Comparison of ENCODE assay signal across 11 cellular contexts in genomic region chr11:55714982-55715888, GRCh38. TPM values are rescaled to one million over a fixed set of nuclear protein-coding genes. Genes with fewer than 3 reads are reported as not detected.
DNase-seq lines count a peak whose midpoint lies in the region; ATAC-seq, FAIRE-seq and TF ChIP-seq lines count a peak whose summit lies in the region.
"Had no signal": no experiment of that assay in that cellular context is flagged by ENCODE, and none has a peak within 500 bp of the region (broad histone marks: within the 10 kb centered on the region; RNA-seq: fewer than 3 reads in every experiment).

No MANE protein-coding gene starts in this region.

- TF ChIP-seq CTCF in MM.1S (IDR thresholded peaks at IDR 0.05; ENCODE audit: low read length) (peak; percentile 54), H1 (IDR thresholded peaks at IDR 0.05; ENCODE audit: control extremely low read depth in 1 of 3, insufficient read depth in 1 of 3, low read depth in 1 of 3, low read length in 3 of 3) (peak; percentile 26 to 56 (median 54)), spleen (IDR thresholded peaks at IDR 0.05 in 8 of 11, conservative IDR thresholded peaks at IDR 0.05 in 3 of 11) (no peak)

- H2AK5ac ChIP-seq in H1 (ENCODE audit: low read depth, low read length) = no peak overlapping the region

- POLR2A ChIA-PET in H1 (lab: Charles Lee; ENCODE audit: partially characterized antibody) = no interaction called here

- H3K79me2 ChIP-seq in MM.1S (ENCODE audit: low read length) (no peaks in the 10 kb centered on the region), H1 (ENCODE audit: control insufficient read depth in 1 of 2, insufficient read depth in 2 of 2, low read length in 2 of 2) (no peaks in the 10 kb centered on the region)

- H3K27me3 ChIP-seq in MM.1S (replicated peaks; ENCODE audit: insufficient read depth, low read length) (no peaks in the 10 kb centered on the region), H1 (replicated peaks in 1 of 4; ENCODE audit: control insufficient read depth in 3 of 4, extremely low read depth in 1 of 4, insufficient read depth in 3 of 4, low read length in 3 of 4) (no peaks in the 10 kb centered on the region), spleen (replicated peaks in 1 of 7) (no peaks in the 10 kb centered on the region)

- H3K4me1 ChIP-seq in MM.1S (ENCODE audit: low read length) = no peaks in the 10 kb centered on the region
- no peaks in the 10 kb centered on the region for H3K4me1 ChIP-seq in H1 (replicated peaks in 1 of 4; ENCODE audit: control insufficient read depth in 3 of 4, insufficient read depth in 4 of 4, low read length in 3 of 4)
- no peaks in the 10 kb centered on the region for H3K4me1 ChIP-seq in spleen

- no peak overlapping the region for H2BK15ac ChIP-seq in H1 (ENCODE audit: low read length)

- no peak overlapping the region for H4K8ac ChIP-seq in H1 (ENCODE audit: extremely low read depth, insufficient read depth, low read length)

- no peak overlapping the region for H3K4me2 ChIP-seq in MM.1S (ENCODE audit: low read depth, low read length)
- no peak overlapping the region for H3K4me2 ChIP-seq in H1 (ENCODE audit: insufficient read depth in 1 of 2, low read depth in 2 of 2, low read length in 2 of 2)

- no peak for TF ChIP-seq EP300 in H1 (IDR thresholded peaks at IDR 0.05; ENCODE audit: borderline replicate concordance in 1 of 2, low read depth in 2 of 2, low read length in 2 of 2)

- no peaks in the 10 kb centered on the region for H3K23me2 ChIP-seq in H1 (ENCODE audit: low read depth, low read length)

- no peak overlapping the region for H3K18ac ChIP-seq in H1 (ENCODE audit: extremely low read depth, low read length)

- no peak overlapping the region for H2BK20ac ChIP-seq in H1 (ENCODE audit: low read length)

- no peaks in the 10 kb centered on the region for H3K36me3 ChIP-seq in MM.1S (replicated peaks; ENCODE audit: insufficient read depth, low read length)
- H3K36me3 ChIP-seq in H1 (ENCODE audit: control insufficient read depth in 2 of 4, insufficient read depth in 4 of 4, low read length in 3 of 4) = no peaks in the 10 kb centered on the region
- no peaks in the 10 kb centered on the region for H3K36me3 ChIP-seq in spleen
- H3K36me3 ChIP-seq: thoracic aorta had no signal

- 37% methylated on average over 10 of the region's 10 CpGs; no CpG with 5 or more reads in 1 of the 2 experiments for WGBS in H1 (ENCODE audit: extremely low coverage in 1 of 2, insufficient coverage in 1 of 2, insufficient read length in 1 of 2, insufficient replicate concordance in 2 of 2, low coverage in 1 of 2, low lambda C conversion rate in 2 of 2, missing lambda C conversion rate in 1 of 2), 2 experiments
- 28 to 38% (median 31%) methylated on average over 10 of the region's 10 CpGs for WGBS in spleen, 5 donors

- no peak for FAIRE-seq in H1 (lab: Jason Lieb, UNC)

- H2BK5ac ChIP-seq in H1 (ENCODE audit: low read depth, low read length) = no peak overlapping the region

- peak; percentile 30 to 41; a peak in 2 of 4 replicates for TF ChIP-seq RAD21 in H1 (IDR thresholded peaks at IDR 0.05 in 1 of 2, conservative IDR thresholded peaks at IDR 0.05 in 1 of 2; ENCODE audit: low read depth in 2 of 2, low read length in 2 of 2)

- H3K9me2 ChIP-seq in MM.1S (replicated peaks; ENCODE audit: insufficient read depth, low read length) = no peaks in the 10 kb centered on the region

- no peak for TF ChIP-seq POLR2A in H1 (IDR thresholded peaks at IDR 0.05; ENCODE audit: control extremely low read depth in 1 of 2, low read depth in 2 of 2, low read length in 2 of 2)
- TF ChIP-seq POLR2A in spleen (IDR thresholded peaks at IDR 0.05) = no peak

- H3K4ac ChIP-seq in H1 (replicated peaks; ENCODE audit: insufficient read length, low read depth, low read length) = no peak overlapping the region

- H4K20me1 ChIP-seq in MM.1S (ENCODE audit: insufficient read depth, low read length) (no peaks in the 10 kb centered on the region), H1 (replicated peaks in 1 of 2; ENCODE audit: control insufficient read depth in 1 of 2, insufficient read depth in 2 of 2, low read length in 2 of 2) (no peaks in the 10 kb centered on the region)

- H3K14ac ChIP-seq in H1 (ENCODE audit: insufficient read length) = no peak overlapping the region

- H3K9ac ChIP-seq in MM.1S (ENCODE audit: low read length) (no peak overlapping the region), H1 (replicated peaks in 1 of 4; ENCODE audit: extremely low read depth in 1 of 4, low read depth in 3 of 4, low read length in 3 of 4) (no peak overlapping the region)

- no peak overlapping the region for H3K23ac ChIP-seq in H1 (ENCODE audit: insufficient read length)

- H3K9me3 ChIP-seq in MM.1S (replicated peaks; ENCODE audit: insufficient read depth, low read length) (no peaks in the 10 kb centered on the region), H1 (ENCODE audit: insufficient read depth in 2 of 2, low read depth in 1 of 2, low read length in 1 of 2) (peaks cover 37 to 45% of the 10 kb centered on the region in 2 experiments), spleen (peaks cover 0 to 21% (median 10%) of the 10 kb centered on the region in 8 donors)
- H3K9me3 ChIP-seq: thoracic aorta had no signal

- peak; percentile 71 for ATAC-seq in GM18520 (IDR thresholded peaks at IDR 0.05; ENCODE audit: unreplicated experiment)
- ATAC-seq: natural killer cell treated with Interleukin-12 subunit alpha and Interleukin-12 subunit beta and Interleukin-15 and Interleukin-18, amount 100 ng/mL, for 72 hours had no signal

- no peak overlapping the region for H2BK120ac ChIP-seq in H1 (replicated peaks; ENCODE audit: low read depth, low read length)

- no peak overlapping the region for H3K27ac ChIP-seq in MM.1S (ENCODE audit: low read length)
- H3K27ac ChIP-seq in H1 (ENCODE audit: low read depth, low read length) = no peak overlapping the region
- no peak overlapping the region for H3K27ac ChIP-seq in spleen
- H3K27ac ChIP-seq: thoracic aorta had no signal

- intact Hi-C loops in spleen (cut with DNase I; ENCODE audit: low total_unique reads) = no loop called here

- no peak overlapping the region for H3K56ac ChIP-seq in H1 (replicated peaks; ENCODE audit: insufficient read length, low read depth, low read length)

- no peaks in the 10 kb centered on the region for H3F3A ChIP-seq in MM.1S (ENCODE audit: insufficient read depth, low read length)

- H2BK12ac ChIP-seq in H1 (ENCODE audit: low read depth, low read length) = no peak overlapping the region

- H4K91ac ChIP-seq in H1 (replicated peaks; ENCODE audit: insufficient read length, low read length) = no peak overlapping the region

- H2AFZ ChIP-seq in MM.1S (ENCODE audit: low read length) (peak overlapping the region; percentile 9; the same call in 1 of the 2 replicates), H1 (ENCODE audit: low read length) (no peak overlapping the region)

- DNase-seq in ELR (ENCODE audit: low read depth) (peak; percentile 0), MM.1S (peak; percentile 37), H1 (ENCODE audit: low read depth in 1 of 2, low spot score in 2 of 2) (peak in 1 of 2 experiments; percentile 78), NCI-H1048 (lab: John Stamatoyannopoulos, UW) (no peak), NOMO-1 treated with dmso at 0.1 percent for 144 hours (lab: John Stamatoyannopoulos, UW; ENCODE audit: unreplicated experiment) (no peak), spleen (no peak)
- DNase-seq: NK-92 treated with Interleukin-12 subunit alpha and Interleukin-12 subunit beta, amount 100 ng/mL, for 24 hours had no signal

- no peak overlapping the region for H4K5ac ChIP-seq in H1 (ENCODE audit: insufficient read length, low read depth, low read length)

- no peaks in the 10 kb centered on the region for H3K79me1 ChIP-seq in H1 (ENCODE audit: low read depth, low read length)

- H3K4me3 ChIP-seq in MM.1S (ENCODE audit: low read length) (no peak overlapping the region), H1 (ENCODE audit: extremely low read depth in 1 of 4, insufficient read depth in 2 of 4, low read depth in 3 of 4, low read length in 4 of 4) (no peak overlapping the region), spleen (no peak overlapping the region)
- H3K4me3 ChIP-seq: thoracic aorta had no signal

- CTCF ChIA-PET in H1 (lab: Charles Lee; ENCODE audit: partially characterized antibody) = interaction anchor here (0.6 kb wide), 1 partner anchor 132 kb away, joined by 4 read pairs; no protein-coding TSS in a partner anchor

TF ChIP-seq in H1, 55 proteins besides CTCF, POLR2A, EP300 and RAD21:
- TF ChIP-seq SAP30 (IDR thresholded peaks at IDR 0.05; ENCODE audit: insufficient read depth, insufficient replicate concordance, low read length) (no peak), YY1 (IDR thresholded peaks at IDR 0.05; ENCODE audit: low read depth, low read length) (peak; percentile 68)

RNA-seq across cellular contexts. Expression of gene OR4C6, which starts 53.2 kb away (rescaled TPM):
- total RNA-seq in H1 (2021; fragmentation: NEBNext Ultra II Directional; extraction: Animal tissue kit (Norgen Biotek cat#: 25700)) = not detected in 2 replicates
- polyA plus RNA-seq in H1 (2011; rRNA removed) (not detected in 2 replicates), spleen (not detected)
- polyA plus RNA-seq in H1 (2011; cell fraction: cytosol; rRNA removed) = not detected
- not detected for polyA plus RNA-seq in H1 (2011; cell fraction: nucleus; rRNA removed)
- not detected in 4 replicates for polyA plus RNA-seq in H1 (2012, experiment 1 of 2)
- polyA plus RNA-seq in H1 (2012, experiment 2 of 2) = not detected
- not detected for polyA plus RNA-seq in H1 (2013, experiment 1 of 2)
- not detected for polyA plus RNA-seq in H1 (2013, experiment 2 of 2)
- not detected in 2 replicates for polyA minus RNA-seq in H1 (2011; rRNA and poly(A)+ RNA removed)
- not detected for polyA minus RNA-seq in H1 (2011; cell fraction: cytosol; rRNA and poly(A)+ RNA removed)
- not detected for polyA minus RNA-seq in H1 (2011; cell fraction: nucleus; rRNA and poly(A)+ RNA removed)
- not detected for total RNA-seq in spleen
- total RNA-seq: natural killer cell treated with Interleukin-12 subunit alpha and Interleukin-12 subunit beta and Interleukin-15 and Interleukin-18, amount 100 ng/mL, for 72 hours; thoracic aorta had no signal
- polyA plus RNA-seq: adipose tissue had no signal

RNA-seq across cellular contexts. Expression of gene OR5D13, which starts 58.0 kb away (rescaled TPM):
- not detected in 2 replicates for total RNA-seq in H1 (2021; fragmentation: NEBNext Ultra II Directional; extraction: Animal tissue kit (Norgen Biotek cat#: 25700))
- not detected in 2 replicates for polyA plus RNA-seq in H1 (2011; rRNA removed)
- polyA plus RNA-seq in H1 (2011; cell fraction: cytosol; rRNA removed) = not detected
- polyA plus RNA-seq in H1 (2011; cell fraction: nucleus; rRNA removed) = not detected
- not detected in 4 replicates for polyA plus RNA-seq in H1 (2012, experiment 1 of 2)
- not detected for polyA plus RNA-seq in H1 (2012, experiment 2 of 2)
- polyA plus RNA-seq in H1 (2013, experiment 1 of 2) = not detected
- not detected for polyA plus RNA-seq in H1 (2013, experiment 2 of 2)
- polyA minus RNA-seq in H1 (2011; rRNA and poly(A)+ RNA removed) = not detected in 2 replicates
- not detected for polyA minus RNA-seq in H1 (2011; cell fraction: cytosol; rRNA and poly(A)+ RNA removed)
- not detected for polyA minus RNA-seq in H1 (2011; cell fraction: nucleus; rRNA and poly(A)+ RNA removed)
- total RNA-seq in spleen = not detected
- not detected for polyA plus RNA-seq in spleen
- total RNA-seq: natural killer cell treated with Interleukin-12 subunit alpha and Interleukin-12 subunit beta and Interleukin-15 and Interleukin-18, amount 100 ng/mL, for 72 hours; thoracic aorta had no signal
- polyA plus RNA-seq: adipose tissue had no signal

Comparison
In these comparisons a context has a peak if more than half of its experiments do, and no peak if none do; other contexts are left out.
1. DNase-seq: peak in ELR (single experiment) and MM.1S (single experiment); none in NCI-H1048 (single experiment), NOMO-1 treated with dmso at 0.1 percent for 144 hours (single experiment) and spleen (single experiment).
2. CTCF ChIP-seq: peak in MM.1S (single experiment) and H1 (3 of 3); none in spleen (0 of 11).